Comparison of ENCODE assay signal across 1 cellular context in the genomic region with DNA sequence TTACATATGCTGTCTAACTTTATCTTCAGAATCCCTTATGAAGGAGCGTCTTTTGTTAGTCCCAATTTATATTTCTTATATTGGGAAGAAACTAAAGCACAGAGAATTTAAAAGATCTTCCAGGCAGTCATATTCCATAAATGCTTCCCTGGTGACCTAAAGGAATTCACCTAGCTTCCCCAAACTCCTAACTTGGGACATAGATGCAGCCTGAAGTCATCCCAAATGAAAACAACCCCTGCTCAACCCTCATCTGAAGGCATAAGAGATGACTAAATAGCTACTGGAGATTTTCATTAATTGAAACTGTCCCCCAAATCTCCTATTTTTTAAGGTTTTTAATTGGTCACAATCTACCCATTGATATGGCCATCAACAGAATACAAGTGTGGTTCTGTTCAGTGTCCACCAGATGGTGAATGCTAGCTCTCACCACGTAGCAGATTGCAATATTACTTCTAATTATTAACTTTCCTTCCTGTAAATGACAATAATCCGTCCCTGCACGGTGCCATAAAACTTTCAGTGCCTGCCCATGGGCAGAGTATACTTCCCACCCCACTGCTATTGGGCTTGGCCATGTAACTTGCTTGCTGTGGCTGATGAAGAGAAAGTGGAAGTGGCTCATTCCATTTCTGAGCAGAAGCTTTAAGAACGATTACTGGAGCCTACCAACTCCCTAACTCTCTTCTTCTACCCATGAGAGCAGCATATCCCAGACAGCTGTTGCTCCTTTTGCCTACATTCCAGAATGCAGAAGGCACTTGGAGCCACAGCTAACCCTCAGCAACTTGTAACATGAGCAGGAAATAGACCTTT.
TF ChIP-seq lines count a peak whose summit lies in the region.

No MANE protein-coding gene starts in this region.

TF ChIP-seq in H1, 55 proteins besides CTCF, POLR2A, EP300 and RAD21 (continued from another document):
- TF ChIP-seq, protein P1, sequence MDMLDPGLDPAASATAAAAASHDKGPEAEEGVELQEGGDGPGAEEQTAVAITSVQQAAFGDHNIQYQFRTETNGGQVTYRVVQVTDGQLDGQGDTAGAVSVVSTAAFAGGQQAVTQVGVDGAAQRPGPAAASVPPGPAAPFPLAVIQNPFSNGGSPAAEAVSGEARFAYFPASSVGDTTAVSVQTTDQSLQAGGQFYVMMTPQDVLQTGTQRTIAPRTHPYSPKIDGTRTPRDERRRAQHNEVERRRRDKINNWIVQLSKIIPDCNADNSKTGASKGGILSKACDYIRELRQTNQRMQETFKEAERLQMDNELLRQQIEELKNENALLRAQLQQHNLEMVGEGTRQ (IDR thresholded peaks at IDR 0.05; ENCODE audit: low read length) = no peak
- TF ChIP-seq SP4 (IDR thresholded peaks at IDR 0.05; ENCODE audit: low read length) = no peak
